Comparison of ENCODE assay signal across 7 cellular contexts in the genomic region with DNA sequence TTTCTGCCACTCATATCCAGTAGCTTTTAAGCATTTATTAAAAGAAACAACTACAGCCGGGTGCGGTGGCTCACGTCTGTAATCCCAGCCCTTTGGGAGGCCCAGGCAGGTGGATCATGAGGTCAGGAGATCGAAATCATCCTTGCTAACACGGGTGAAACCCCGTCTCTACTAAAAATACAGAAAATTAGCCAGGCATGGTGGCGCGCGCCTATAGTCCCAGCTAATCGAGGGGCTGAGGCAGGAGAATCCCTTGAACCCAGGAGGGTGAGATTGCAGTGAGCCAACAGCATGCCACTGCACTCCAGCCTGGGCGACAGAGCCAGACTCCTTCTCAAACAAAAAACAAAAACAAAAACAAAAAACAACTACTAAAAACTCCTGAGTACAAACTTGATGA.
"Had no signal": no experiment of that assay in that cellular context is flagged by ENCODE, and none has a peak within 500 bp of the region (broad histone marks: within the 10 kb centered on the region; RNA-seq: fewer than 3 reads in every experiment).

No MANE protein-coding gene starts in this region.

- H3K36me3 Mint-ChIP-seq: IgD-negative memory B cell had no signal

- DNase-seq: IMR-90, KBM-7 had no signal

- H3K4me3 Mint-ChIP-seq: IgD-negative memory B cell had no signal

- H3K4me1 Mint-ChIP-seq: IgD-negative memory B cell had no signal

- ATAC-seq: HepG2, K562 had no signal

- H3K4me3 ChIP-seq: K562 had no signal

- H3K27ac Mint-ChIP-seq: IgD-negative memory B cell had no signal

- FAIRE-seq: HepG2, HTR-8/SVneo, K562 had no signal

- H3K27ac ChIP-seq: HL-60 had no signal

- H3K27me3 Mint-ChIP-seq: IgD-negative memory B cell had no signal
